In genomic region chr1:37596182-37596667, GRCh38 we compare ENCODE assay signal across 10 cellular contexts. TPM values are rescaled to one million over a fixed set of nuclear protein-coding genes. Genes with fewer than 3 reads are reported as not detected.
DNase-seq lines count a peak whose midpoint lies in the region; ATAC-seq and TF ChIP-seq lines count a peak whose summit lies in the region.
"Had no signal": no experiment of that assay in that cellular context is flagged by ENCODE, and none has a peak within 500 bp of the region (broad histone marks: within the 10 kb centered on the region; RNA-seq: fewer than 3 reads in every experiment).

No MANE protein-coding gene starts in this region.

- H3K9ac ChIP-seq in GM23248: peak overlapping the region; percentile 94
- peak overlapping the region; percentile 78 to 90 (median 85) for H3K9ac ChIP-seq in skeletal muscle tissue (ENCODE audit: low read depth in 1 of 3, low read length in 3 of 3)

- H3K4me1 ChIP-seq in GM23248 (ENCODE audit: insufficient read depth) (peaks cover 20% of the 10 kb centered on the region), cardiac muscle cell (ENCODE audit: low read depth) (peaks cover 5% of the 10 kb centered on the region), skeletal muscle tissue (ENCODE audit: control insufficient read depth in 3 of 3, insufficient read depth in 3 of 3, low read length in 3 of 3) (peaks cover 15 to 32% (median 15%) of the 10 kb centered on the region in 3 donors)

- peaks cover 9% of the 10 kb centered on the region; the same call in 1 of the 2 replicates for H3F3A ChIP-seq in GM23248 (ENCODE audit: insufficient read depth)

- peak overlapping the region; percentile 99 for H3K4me3 ChIP-seq in GM23248
- H3K4me3 ChIP-seq in WERI-Rb-1 (ENCODE audit: low read depth, low read length): peak overlapping the region; percentile 83
- peak overlapping the region; percentile 62 for H3K4me3 ChIP-seq in cardiac muscle cell
- H3K4me3 ChIP-seq in skeletal muscle tissue (ENCODE audit: low read length in 3 of 3): peak overlapping the region; percentile 79 to 100 (median 99)

- in situ Hi-C loops in GM23248 (cut with MboI): no loop called here

- H3K27me3 ChIP-seq in GM23248 (replicated peaks; ENCODE audit: insufficient read depth): no peaks in the 10 kb centered on the region
- no peaks in the 10 kb centered on the region for H3K27me3 ChIP-seq in WERI-Rb-1 (ENCODE audit: insufficient read depth, low read depth, severe bottlenecking)
- H3K27me3 ChIP-seq in cardiac muscle cell: peaks cover 30% of the 10 kb centered on the region
- no peaks in the 10 kb centered on the region for H3K27me3 ChIP-seq in skeletal muscle tissue (ENCODE audit: control insufficient read depth in 3 of 3, insufficient read depth in 3 of 3, low read length in 3 of 3)

- DNase-seq in GM23248: no peak
- no peak for DNase-seq in WERI-Rb-1
- no peak for DNase-seq in cardiac muscle cell (ENCODE audit: low read depth in 1 of 2, low spot score in 1 of 2)
- DNase-seq in activated gamma-delta T cell treated with Interleukin-2 at 50 U/mL for 16 hours: no peak
- no peak for DNase-seq in NCI-H146 (lab: John Stamatoyannopoulos, UW)

- WGBS in GM23248 (ENCODE audit: low coverage in 1 of 2, low lambda C conversion rate in 2 of 2, missing lambda C conversion rate in 2 of 2), 2 experiments: 3% methylated on average over 3 of the region's 3 CpGs

- H4K20me1 ChIP-seq in GM23248 (ENCODE audit: insufficient read depth): no peaks in the 10 kb centered on the region

- ATAC-seq in GM21515 (IDR thresholded peaks at IDR 0.05; ENCODE audit: unreplicated experiment) (no peak), GM18861 (IDR thresholded peaks at IDR 0.05; ENCODE audit: unreplicated experiment) (no peak)

- H3K79me2 ChIP-seq in GM23248 (ENCODE audit: insufficient read depth): peaks cover 45% of the 10 kb centered on the region

- no peaks in the 10 kb centered on the region for H3K9me2 ChIP-seq in GM23248 (ENCODE audit: insufficient read depth)

- TF ChIP-seq CTCF in WERI-Rb-1 (IDR thresholded peaks at IDR 0.05; ENCODE audit: low read depth, low read length) (no peak), cardiac muscle cell (IDR thresholded peaks at IDR 0.05; ENCODE audit: low read depth, low read length) (no peak)

- H3K4me2 ChIP-seq in GM23248 (ENCODE audit: unreplicated experiment): peak overlapping the region; percentile 100

- peaks cover 19% of the 10 kb centered on the region for H3K36me3 ChIP-seq in GM23248 (ENCODE audit: low read depth)
- peaks cover 29% of the 10 kb centered on the region for H3K36me3 ChIP-seq in WERI-Rb-1
- peaks cover 13% of the 10 kb centered on the region for H3K36me3 ChIP-seq in cardiac muscle cell
- peaks cover 0 to 18% (median 18%) of the 10 kb centered on the region in 3 donors for H3K36me3 ChIP-seq in skeletal muscle tissue (ENCODE audit: control insufficient read depth in 3 of 3, insufficient read depth in 3 of 3, low read length in 3 of 3)

- peak overlapping the region; percentile 96 for H3K27ac ChIP-seq in GM23248
- H3K27ac ChIP-seq in WERI-Rb-1: peak overlapping the region; percentile 13; the same call in 1 of the 2 replicates
- H3K27ac ChIP-seq in cardiac muscle cell: no peak overlapping the region
- peak overlapping the region; percentile 93 for H3K27ac ChIP-seq in skeletal muscle tissue (ENCODE audit: low read depth, low read length)

- H2AFZ ChIP-seq in GM23248: peak overlapping the region; percentile 98

- H3K9me3 ChIP-seq in GM23248 (ENCODE audit: low read depth): no peaks in the 10 kb centered on the region
- H3K9me3 ChIP-seq in WERI-Rb-1 (ENCODE audit: severe bottlenecking): no peaks in the 10 kb centered on the region
- no peaks in the 10 kb centered on the region for H3K9me3 ChIP-seq in cardiac muscle cell (ENCODE audit: low read depth)
- H3K9me3 ChIP-seq in skeletal muscle tissue (ENCODE audit: control insufficient read depth in 3 of 3, low read length in 3 of 3): no peaks in the 10 kb centered on the region

RNA-seq across cellular contexts. Expression of gene GNL2, which starts 0.5 kb away (rescaled TPM):
- total RNA-seq in GM23248 (2014; rRNA removed; shearing (Covaris generic)): 39.3 and 53.6 TPM in 2 replicates
- polyA plus RNA-seq in GM23248 (2016; fragmentation: Nextera tagmentation; extraction: Ambion mirVana): 65.4 and 67.1 TPM in 2 replicates
- 26.4 and 38.6 TPM in 2 replicates for total RNA-seq in cardiac muscle cell
- 55.9 and 78.3 TPM in 2 replicates for polyA plus RNA-seq in cardiac muscle cell
- 39.7 TPM for total RNA-seq in skeletal muscle tissue

RNA-seq across cellular contexts. Expression of gene RSPO1, which starts 38.5 kb away (rescaled TPM):
- total RNA-seq in GM23248 (2014; rRNA removed; shearing (Covaris generic)): 0.22 TPM in 1 of 2 replicates, not detected in the other
- polyA plus RNA-seq in GM23248 (2016; fragmentation: Nextera tagmentation; extraction: Ambion mirVana) (not detected in 2 replicates), cardiac muscle cell (0.11 and 1.0 TPM in 2 replicates)
- total RNA-seq in cardiac muscle cell (0.71 and 1.1 TPM in 2 replicates), skeletal muscle tissue (not detected)
- total RNA-seq: HT1080, myocyte had no signal

RNA-seq across cellular contexts. Expression of gene DNALI1, which starts 39.5 kb away (rescaled TPM):
- 0.32 and 0.63 TPM in 2 replicates for total RNA-seq in GM23248 (2014; rRNA removed; shearing (Covaris generic))
- polyA plus RNA-seq in GM23248 (2016; fragmentation: Nextera tagmentation; extraction: Ambion mirVana) (1.2 and 2.1 TPM in 2 replicates), cardiac muscle cell (17.8 and 23.5 TPM in 2 replicates)
- total RNA-seq in cardiac muscle cell (28.7 and 43.2 TPM in 2 replicates), skeletal muscle tissue (1.0 TPM)
- total RNA-seq: HT1080 had no signal

RNA-seq across cellular contexts. Expression of gene SNIP1, which starts 42.1 kb away (rescaled TPM):
- total RNA-seq in GM23248 (2014; rRNA removed; shearing (Covaris generic)): 12.3 and 12.4 TPM in 2 replicates
- polyA plus RNA-seq in GM23248 (2016; fragmentation: Nextera tagmentation; extraction: Ambion mirVana) (7.4 and 9.8 TPM in 2 replicates), cardiac muscle cell (6.1 and 6.6 TPM in 2 replicates)
- total RNA-seq in cardiac muscle cell (12.8 and 18.4 TPM in 2 replicates), skeletal muscle tissue (12.5 TPM)

Comparison
In these comparisons a context has a peak if more than half of its experiments do, and no peak if none do; other contexts are left out.
1. RNA of gene DNALI1, which starts 39.5 kb away (total RNA-seq): 28.7 to 43.2 TPM in cardiac muscle cell; 1.0 TPM in skeletal muscle tissue (single experiment) and 0.32 to 0.63 TPM in GM23248; every median in the first group is over 10 times any median in the second.
2. Peak in every context shown above with its lines, with median percentiles within 50 percentile points of each other: H3K4me3 ChIP-seq.